Comparison of ENCODE assay signal across 18 cellular contexts in genomic region chr21:33296156-33296555, GRCh38.
"Had no signal": no experiment of that assay in that cellular context is flagged by ENCODE, and none has a peak within 500 bp of the region (broad histone marks: within the 10 kb centered on the region; RNA-seq: fewer than 3 reads in every experiment).

No MANE protein-coding gene starts in this region.

- H3K9me3 Mint-ChIP-seq: activated CD4-positive, alpha-beta memory T cell treated with anti-CD3 and anti-CD28 coated beads, Interleukin-2, amount 10 ng/mL, durations not matched to agents 7 days and 5 days; activated naive CD4-positive, alpha-beta T cell treated with anti-CD3 and anti-CD28 coated beads, Interleukin-2, amount 50 U/mL, for 72 hours; activated T-cell treated with anti-CD3 and anti-CD28 coated beads, Interleukin-2, amount 50 U/mL, for 4 hours; central memory CD8-positive, alpha-beta T cell; immature natural killer cell; nephron progenitor cell had no signal

- H3K4me3 Mint-ChIP-seq: activated CD4-positive, alpha-beta memory T cell treated with anti-CD3 and anti-CD28 coated beads, Interleukin-2, amount 10 ng/mL, durations not matched to agents 7 days and 5 days; activated T-cell treated with anti-CD3 and anti-CD28 coated beads, Interleukin-2, amount 50 U/mL, for 4 hours; central memory CD8-positive, alpha-beta T cell; immature natural killer cell; nephron progenitor cell had no signal

- H3K27me3 Mint-ChIP-seq: activated CD4-positive, alpha-beta memory T cell treated with anti-CD3 and anti-CD28 coated beads, Interleukin-2, amount 10 ng/mL, durations not matched to agents 7 days and 5 days; central memory CD8-positive, alpha-beta T cell had no signal

- H3K27ac Mint-ChIP-seq: activated CD4-positive, alpha-beta memory T cell treated with anti-CD3 and anti-CD28 coated beads, Interleukin-2, amount 10 ng/mL, durations not matched to agents 7 days and 5 days; activated naive CD4-positive, alpha-beta T cell treated with anti-CD3 and anti-CD28 coated beads, Interleukin-2, amount 50 U/mL, for 72 hours; immature natural killer cell; nephron progenitor cell had no signal

- DNase-seq: activated CD4-positive, alpha-beta memory T cell treated with anti-CD3 and anti-CD28 coated beads, Interleukin-2, amount 10 ng/mL, durations not matched to agents 7 days and 5 days; activated CD4-positive, alpha-beta T cell treated with anti-CD3 and anti-CD28 coated beads for 4 hours; activated effector memory CD4-positive, alpha-beta T cell treated with Interleukin-2 at 50 U/mL for 16 hours; activated T-cell treated with anti-CD3 and anti-CD28 coated beads, Interleukin-2, amount 50 U/mL, for 4 hours; brain microvascular endothelial cell; foreskin melanocyte; head of caudate nucleus; immature natural killer cell; nephron progenitor cell; occipital lobe; stimulated activated CD4-positive, alpha-beta T cell treated with anti-CD3 and anti-CD28 coated beads, Interleukin-15, amount 100 ng/mL, for 24 hours; stimulated activated CD4-positive, alpha-beta T cell treated with anti-CD3 and anti-CD28 coated beads, Interleukin-4, amount 100 ng/mL, for 24 hours; stimulated activated naive CD8-positive, alpha-beta T cell treated with anti-CD3 and anti-CD28 coated beads, Interleukin-15, Interleukin-2, amounts not matched to agents 100 U/mL and 50 U/mL, for 24 hours; transverse colon had no signal

- H3K9me3 ChIP-seq: transverse colon, vagina had no signal

- ATAC-seq: activated naive CD4-positive, alpha-beta T cell treated with anti-CD3 and anti-CD28 coated beads, Interleukin-2, amount 50 U/mL, for 72 hours; activated T-cell treated with anti-CD3 and anti-CD28 coated beads, Interleukin-2, amount 50 U/mL, for 4 hours; stimulated activated naive CD8-positive, alpha-beta T cell treated with anti-CD3 and anti-CD28 coated beads, Interleukin-15, Interleukin-2, amounts not matched to agents 100 U/mL and 50 U/mL, for 24 hours had no signal

- H3K4me3 ChIP-seq: coronary artery, transverse colon, vagina had no signal

- H3K36me3 ChIP-seq: brain microvascular endothelial cell had no signal

- H3K27ac ChIP-seq: brain microvascular endothelial cell, coronary artery, transverse colon, vagina had no signal
